Comparison of ENCODE assay signal across 14 cellular contexts in the genomic region with DNA sequence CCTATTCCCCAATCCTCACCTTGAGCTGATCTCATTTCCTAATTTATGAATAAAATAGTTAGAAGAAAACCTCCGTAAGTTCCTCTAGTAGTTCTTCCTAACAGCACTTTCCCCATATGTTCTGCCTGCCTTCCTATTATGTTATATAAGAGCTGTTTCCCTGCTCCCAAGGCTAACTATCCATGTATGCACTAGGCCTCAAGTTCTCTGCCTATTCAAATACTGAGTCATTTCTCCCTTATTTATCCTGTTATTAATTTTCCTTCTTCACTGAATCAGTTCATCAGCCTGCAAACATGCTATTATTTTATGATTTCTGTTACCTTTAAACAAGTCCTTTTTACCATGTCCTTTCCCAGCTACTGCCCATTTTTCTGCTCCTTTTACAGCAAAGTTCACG.
DNase-seq lines count a peak whose midpoint lies in the region; ATAC-seq and TF ChIP-seq lines count a peak whose summit lies in the region.
"Had no signal": no experiment of that assay in that cellular context is flagged by ENCODE, and none has a peak within 500 bp of the region (broad histone marks: within the 10 kb centered on the region; RNA-seq: fewer than 3 reads in every experiment).

No MANE protein-coding gene starts in this region.

- H2AK9ac ChIP-seq in IMR-90 (replicated peaks; ENCODE audit: low read depth, low read length, poor library complexity) = no peak overlapping the region

- no peak overlapping the region for H3K4me3 Mint-ChIP-seq in osteocyte (ENCODE audit: unreplicated experiment)
- H3K4me3 Mint-ChIP-seq: B cell; CD8-positive, alpha-beta T cell; H9 had no signal

- no peak overlapping the region for H2BK120ac ChIP-seq in IMR-90 (ENCODE audit: low read depth, low read length)

- H3K36me3 ChIP-seq in IMR-90 (ENCODE audit: control insufficient read depth, insufficient read depth, low read length) = 0 out of 2 replicates have a peak, but pooled peaks cover 2% of the 10 kb centered on the region

- no peak overlapping the region; the same call in 1 of the 2 replicates for H2BK20ac ChIP-seq in IMR-90 (ENCODE audit: low read depth, low read length)

- no peak overlapping the region for H4K5ac ChIP-seq in IMR-90 (ENCODE audit: low read depth, low read length)

- 0 out of 2 replicates have a peak overlapping the region, but pooled peaks have one; percentile 31 for H3K14ac ChIP-seq in IMR-90 (replicated peaks; ENCODE audit: low read depth, low read length)

- H3K4me2 ChIP-seq in IMR-90 (ENCODE audit: low read depth, low read length) = no peak overlapping the region
- H3K4me2 ChIP-seq: BLaER1 treated with 17β-estradiol and CSF1 and Interleukin-3, amounts not matched to agents 10 nM and 100 nM had no signal

- H3K27me3 Mint-ChIP-seq in osteocyte (ENCODE audit: unreplicated experiment) = no peaks in the 10 kb centered on the region

- H3K9me3 Mint-ChIP-seq in osteocyte (ENCODE audit: unreplicated experiment) = peaks cover 9% of the 10 kb centered on the region
- H3K9me3 Mint-ChIP-seq: CD8-positive, alpha-beta T cell; H9 had no signal

- H3K9me1 ChIP-seq in IMR-90 (ENCODE audit: insufficient read depth, low read length) = peaks cover 4% of the 10 kb centered on the region; the same call in 1 of the 2 replicates

- H4K8ac ChIP-seq in IMR-90 (ENCODE audit: low read depth in 2 of 2, low read length in 2 of 2) = no peak overlapping the region

- TF ChIP-seq CTCF in IMR-90 (conservative IDR thresholded peaks at IDR 0.05; ENCODE audit: low read depth, low read length) (no peak), coronary artery (IDR thresholded peaks at IDR 0.05) (no peak), osteocyte (IDR thresholded peaks at IDR 0.05) (no peak)

- no peak overlapping the region for H3K9ac ChIP-seq in IMR-90 (ENCODE audit: low read depth, low read length)
- H3K9ac ChIP-seq: BLaER1 treated with 17β-estradiol and CSF1 and Interleukin-3, amounts not matched to agents 10 nM and 100 nM had no signal

- POLR2A ChIA-PET in IMR-90 (lab: Charles Lee; ENCODE audit: unreplicated experiment) = no interaction called here

- no peak for TF ChIP-seq RAD21 in IMR-90 (IDR thresholded peaks at IDR 0.05; ENCODE audit: low read length)

- CTCF ChIA-PET in IMR-90 (lab: Yijun Ruan, JAX) = no interaction called here

- no peak overlapping the region for H2BK15ac ChIP-seq in IMR-90 (ENCODE audit: low read depth, low read length)

- no peak overlapping the region for H2BK5ac ChIP-seq in IMR-90 (ENCODE audit: low read depth, low read length, poor library complexity, severe bottlenecking)

- in situ Hi-C loops in IMR-90 (cut with MboI; ENCODE audit: low sequenced_read_pairs) = no loop called here

- H4K91ac ChIP-seq in IMR-90 (ENCODE audit: insufficient read depth, low read depth, low read length) = no peak overlapping the region

- no peak overlapping the region for H2AFZ ChIP-seq in IMR-90 (replicated peaks; ENCODE audit: low read length, poor library complexity)

- no peak overlapping the region for H3K4ac ChIP-seq in IMR-90 (ENCODE audit: low read depth, low read length)

- WGBS in IMR-90 (ENCODE audit: extremely low coverage in 2 of 2, insufficient read length in 1 of 2), 2 experiments = 91% methylated on average over 1 of the region's 2 CpGs; no CpG with 5 or more reads in 1 of the 2 experiments

- H3K27me3 ChIP-seq in IMR-90 (ENCODE audit: control insufficient read depth, insufficient read depth, low read length) = no peaks in the 10 kb centered on the region
- H3K27me3 ChIP-seq: BLaER1 treated with 17β-estradiol and CSF1 and Interleukin-3, amounts not matched to agents 10 nM and 100 nM had no signal

- BruUV-seq in IMR-90 (replicated peaks; lab: Mats Ljungman, UMichigan) = no TSS peak

- peaks cover 73% of the 10 kb centered on the region for H3K4me1 Mint-ChIP-seq in osteocyte (ENCODE audit: unreplicated experiment)
- H3K4me1 Mint-ChIP-seq: B cell had no signal

- dilution Hi-C loops in IMR-90 (cut with HindIII; ENCODE audit: low sequenced_read_pairs, unreplicated experiment) = no loop called here

- no peaks in the 10 kb centered on the region for H3K9me3 ChIP-seq in IMR-90 (ENCODE audit: control insufficient read depth, insufficient read depth, low read length)
- H3K9me3 ChIP-seq: BLaER1 treated with 17β-estradiol and CSF1 and Interleukin-3, amounts not matched to agents 10 nM and 100 nM had no signal

- H3K56ac ChIP-seq in IMR-90 (ENCODE audit: extremely low read depth, insufficient read depth, low read length) = no peak overlapping the region

- H3K27ac ChIP-seq in IMR-90 (ENCODE audit: insufficient read depth, low read length) (no peak overlapping the region), coronary artery (peak overlapping the region; percentile 45 to 92)
- H3K27ac ChIP-seq: 22Rv1; BLaER1 treated with 17β-estradiol and CSF1 and Interleukin-3, amounts not matched to agents 10 nM and 100 nM had no signal

- H3K18ac ChIP-seq in IMR-90 (ENCODE audit: low read depth, low read length) = no peak overlapping the region; the same call in 1 of the 2 replicates

- H3K4me1 ChIP-seq in IMR-90 (ENCODE audit: control insufficient read depth, insufficient read depth, low read length) = peaks cover 8% of the 10 kb centered on the region

- peaks cover 2 to 14% of the 10 kb centered on the region in 2 experiments; a peak in 2 of 4 replicates for H3K79me1 ChIP-seq in IMR-90 (ENCODE audit: low read depth in 1 of 2, low read length in 2 of 2)

- no peak overlapping the region for H2AK5ac ChIP-seq in IMR-90 (ENCODE audit: low read depth, low read length)

- DNase-seq in DMS53 (lab: John Stamatoyannopoulos, UW) (peak; percentile 42), DMS53 treated with DMSO at 0.1 percent for 48 hours (lab: John Stamatoyannopoulos, UW; ENCODE audit: unreplicated experiment) (no peak), IMR-90 (no peak), coronary artery (ENCODE audit: low spot score) (no peak), osteocyte (ENCODE audit: extremely low spot score, unreplicated experiment) (no peak), germinal center (ENCODE audit: low spot score) (no peak), superior temporal gyrus (ENCODE audit: extremely low spot score) (no peak)
- DNase-seq: Calu3; CD8-positive, alpha-beta T cell; H9 had no signal

- no peak for TF ChIP-seq POLR2A in IMR-90 (IDR thresholded peaks at IDR 0.05; ENCODE audit: low read depth, low read length)

- intact Hi-C loops in IMR-90 (cut with micrococcal nuclease) = no loop called here

- ATAC-seq in IMR-90 (ENCODE audit: low read depth) (no peak), HG03354 (IDR thresholded peaks at IDR 0.05; ENCODE audit: poor library complexity, severe bottlenecking, unreplicated experiment) (no peak)
- ATAC-seq: CD8-positive, alpha-beta T cell had no signal

- peak overlapping the region; percentile 98 for H3K27ac Mint-ChIP-seq in osteocyte (ENCODE audit: unreplicated experiment)
- H3K27ac Mint-ChIP-seq: B cell; CD8-positive, alpha-beta T cell; H9 had no signal

- peaks cover 59% of the 10 kb centered on the region for H3K36me3 Mint-ChIP-seq in osteocyte (ENCODE audit: unreplicated experiment)
- H3K36me3 Mint-ChIP-seq: CD8-positive, alpha-beta T cell had no signal

- no peak overlapping the region for H3K4me3 ChIP-seq in IMR-90 (ENCODE audit: insufficient read depth, low read depth, low read length)
- H3K4me3 ChIP-seq in coronary artery = no peak overlapping the region
- H3K4me3 ChIP-seq: BLaER1 treated with 17β-estradiol and CSF1 and Interleukin-3, amounts not matched to agents 10 nM and 100 nM had no signal

- H3K23ac ChIP-seq in IMR-90 (ENCODE audit: low read depth, low read length) = no peak overlapping the region

- no peaks in the 10 kb centered on the region for H4K20me1 ChIP-seq in IMR-90 (ENCODE audit: insufficient read depth, low read length)
- H4K20me1 ChIP-seq: BLaER1 treated with 17β-estradiol and CSF1 and Interleukin-3, amounts not matched to agents 10 nM and 100 nM had no signal

TF ChIP-seq in IMR-90, 13 proteins besides CTCF, POLR2A, EP300 and RAD21:
- no peak for TF ChIP-seq MXI1 (IDR thresholded peaks at IDR 0.05; ENCODE audit: borderline replicate concordance, low read depth, low read length)
- no peak for TF ChIP-seq NFE2L2 (IDR thresholded peaks at IDR 0.05; ENCODE audit: low read depth, low read length)
- no peak for TF ChIP-seq BHLHE40 (IDR thresholded peaks at IDR 0.05; ENCODE audit: low read depth, low read length)
- no peak for TF ChIP-seq SMC3 (IDR thresholded peaks at IDR 0.05; ENCODE audit: low read depth, low read length)
- TF ChIP-seq CEBPB (IDR thresholded peaks at IDR 0.05; ENCODE audit: low read depth, low read length) = no peak
- TF ChIP-seq MAZ (IDR thresholded peaks at IDR 0.05; ENCODE audit: borderline replicate concordance, low read depth, low read length) = no peak
- TF ChIP-seq, protein P1, sequence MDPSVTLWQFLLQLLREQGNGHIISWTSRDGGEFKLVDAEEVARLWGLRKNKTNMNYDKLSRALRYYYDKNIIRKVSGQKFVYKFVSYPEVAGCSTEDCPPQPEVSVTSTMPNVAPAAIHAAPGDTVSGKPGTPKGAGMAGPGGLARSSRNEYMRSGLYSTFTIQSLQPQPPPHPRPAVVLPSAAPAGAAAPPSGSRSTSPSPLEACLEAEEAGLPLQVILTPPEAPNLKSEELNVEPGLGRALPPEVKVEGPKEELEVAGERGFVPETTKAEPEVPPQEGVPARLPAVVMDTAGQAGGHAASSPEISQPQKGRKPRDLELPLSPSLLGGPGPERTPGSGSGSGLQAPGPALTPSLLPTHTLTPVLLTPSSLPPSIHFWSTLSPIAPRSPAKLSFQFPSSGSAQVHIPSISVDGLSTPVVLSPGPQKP (IDR thresholded peaks at IDR 0.05; ENCODE audit: borderline replicate concordance, low read depth, low read length) = no peak
- TF ChIP-seq, protein P2, sequence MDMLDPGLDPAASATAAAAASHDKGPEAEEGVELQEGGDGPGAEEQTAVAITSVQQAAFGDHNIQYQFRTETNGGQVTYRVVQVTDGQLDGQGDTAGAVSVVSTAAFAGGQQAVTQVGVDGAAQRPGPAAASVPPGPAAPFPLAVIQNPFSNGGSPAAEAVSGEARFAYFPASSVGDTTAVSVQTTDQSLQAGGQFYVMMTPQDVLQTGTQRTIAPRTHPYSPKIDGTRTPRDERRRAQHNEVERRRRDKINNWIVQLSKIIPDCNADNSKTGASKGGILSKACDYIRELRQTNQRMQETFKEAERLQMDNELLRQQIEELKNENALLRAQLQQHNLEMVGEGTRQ (IDR thresholded peaks at IDR 0.05; ENCODE audit: low read depth, low read length) = no peak
- no peak for TF ChIP-seq CHD1 (IDR thresholded peaks at IDR 0.05; ENCODE audit: low read depth, low read length)
- no peak for TF ChIP-seq MAFK (IDR thresholded peaks at IDR 0.05; ENCODE audit: low read depth, low read length)
- TF ChIP-seq RFX5 (IDR thresholded peaks at IDR 0.05; ENCODE audit: low read depth, low read length) = no peak
- no peak for TF ChIP-seq RCOR1 (IDR thresholded peaks at IDR 0.05; ENCODE audit: insufficient replicate concordance, low read length)
